25 cellular contexts compared by ENCODE assay signal in the genomic region with DNA sequence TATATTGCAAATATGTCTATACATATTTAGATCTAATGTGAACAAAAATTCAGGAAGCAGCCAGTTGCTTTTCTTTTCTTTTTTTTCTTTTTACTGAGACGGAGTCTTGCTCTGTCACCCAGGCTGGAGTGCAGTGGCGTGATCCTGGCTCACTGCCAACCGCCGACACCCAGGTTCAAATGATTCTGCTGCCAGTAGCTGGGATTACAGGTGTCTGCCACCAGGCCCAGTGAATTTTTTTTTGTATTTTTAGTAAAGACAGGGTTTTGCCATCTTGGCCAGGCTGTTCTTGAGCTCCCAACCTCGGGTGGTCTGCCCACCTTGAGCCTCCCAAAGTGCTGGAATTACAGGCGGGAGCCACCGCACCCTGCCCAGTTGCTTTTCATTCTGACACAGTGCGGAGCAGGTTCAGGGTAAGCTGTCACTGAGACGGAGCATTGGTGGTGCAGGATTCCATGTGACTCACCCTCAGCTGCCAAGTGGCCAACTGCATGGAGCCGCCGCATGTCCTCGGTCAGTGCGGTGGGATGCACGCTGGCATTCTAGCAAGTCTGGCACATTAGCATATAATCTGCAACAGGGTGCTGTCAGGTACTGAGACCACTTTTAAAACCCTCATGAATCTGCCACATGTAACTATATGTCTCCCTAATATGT.
DNase-seq lines count a peak whose midpoint lies in the region; TF ChIP-seq lines count a peak whose summit lies in the region.
"Had no signal": no experiment of that assay in that cellular context is flagged by ENCODE, and none has a peak within 500 bp of the region (broad histone marks: within the 10 kb centered on the region; RNA-seq: fewer than 3 reads in every experiment).

No MANE protein-coding gene starts in this region.

- H3K27me3 ChIP-seq in testis: no peaks in the 10 kb centered on the region

- H3K4me3 ChIP-seq in testis: no peak overlapping the region
- H3K4me3 ChIP-seq: BLaER1, SK-N-MC had no signal

- DNase-seq in activated CD8-positive, alpha-beta memory T cell treated with anti-CD3 and anti-CD28 coated beads, Interleukin-2, amount 50 U/mL, for 48 hours: peak; percentile 12
- no peak for DNase-seq in activated CD8-positive, alpha-beta memory T cell treated with anti-CD3 and anti-CD28 coated beads, Interleukin-2, amount 50 U/mL, for 4 hours
- DNase-seq in NCI-H2171 (lab: John Stamatoyannopoulos, UW): peak; percentile 35
- peak; percentile 31 for DNase-seq in islet precursor cell
- peak; percentile 10 for DNase-seq in testis
- no peak for DNase-seq in OCI-M2 (lab: John Stamatoyannopoulos, UW; ENCODE audit: unreplicated experiment)
- DNase-seq in NCI-H1694 treated with DMSO at 0.1 percent for 48 hours (lab: John Stamatoyannopoulos, UW): no peak
- no peak for DNase-seq in germinal center (ENCODE audit: low spot score)
- DNase-seq: ACHN; activated CD4-positive, alpha-beta T cell treated with anti-CD3 and anti-CD28 coated beads, Interleukin-2, amount 10 ng/mL, durations not matched to agents 7 days and 5 days; activated gamma-delta T cell; effector CD4-positive, alpha-beta T cell; erythroblast; foreskin fibroblast; Karpas-422; naive B cell; NCI-H187 treated with DMSO at 0.1 percent for 48 hours; NCI-H446 treated with DMSO at 0.1 percent for 48 hours; occipital lobe; retina; stimulated activated CD4-positive, alpha-beta T cell treated with anti-CD3 and anti-CD28 coated beads, Interleukin-2, amount 100 ng/mL, for 48 hours; stimulated activated naive B cell treated with anti-CD40 and anti-IgM and Interleukin-4, amounts not matched to agents 10 μg/mL and 1 μg/mL and 100 μg/mL, for 72 hours; T-helper 2 cell had no signal

- H3K36me3 ChIP-seq in testis (ENCODE audit: low read depth, missing control alignments): no peaks in the 10 kb centered on the region
- H3K36me3 ChIP-seq: BLaER1 had no signal

- H3K27ac ChIP-seq in testis: no peak overlapping the region
- H3K27ac ChIP-seq: BLaER1, SK-N-MC had no signal

- intact Hi-C loops in testis (cut with DNase I; ENCODE audit: low total_unique reads): no loop called here

- H3K9me3 ChIP-seq in testis: no peaks in the 10 kb centered on the region

- no peak for TF ChIP-seq POLR2A in testis (IDR thresholded peaks at IDR 0.05)

- TF ChIP-seq CTCF in testis (IDR thresholded peaks at IDR 0.05): no peak

- H3K4me1 ChIP-seq in testis: no peaks in the 10 kb centered on the region

- WGBS in testis, 2 donors: 85% methylated on average over 14 of the region's 14 CpGs

Comparison
In these comparisons a context has a peak if more than half of its experiments do, and no peak if none do; other contexts are left out.
1. DNase-seq: peak in activated CD8-positive, alpha-beta memory T cell treated with anti-CD3 and anti-CD28 coated beads, Interleukin-2, amount 50 U/mL, for 48 hours (single experiment), NCI-H2171 (single experiment), islet precursor cell (single experiment) and testis (single experiment); none in activated CD8-positive, alpha-beta memory T cell treated with anti-CD3 and anti-CD28 coated beads, Interleukin-2, amount 50 U/mL, for 4 hours (single experiment), OCI-M2 (single experiment), NCI-H1694 treated with DMSO at 0.1 percent for 48 hours (single experiment) and germinal center (single experiment).